ENCODE assay signal across 25 cellular contexts in genomic region chr5:133840168-133840567, GRCh38.
"Had no signal": no experiment of that assay in that cellular context is flagged by ENCODE, and none has a peak within 500 bp of the region (broad histone marks: within the 10 kb centered on the region; RNA-seq: fewer than 3 reads in every experiment).

No MANE protein-coding gene starts in this region.

- ATAC-seq: activated CD8-positive, alpha-beta memory T cell treated with anti-CD3 and anti-CD28 coated beads, Interleukin-2, amount 10 ng/mL, durations not matched to agents 7 days and 5 days; activated CD8-positive, alpha-beta T cell treated with anti-CD3 and anti-CD28 coated beads for 36 hours; foreskin keratinocyte; naive thymus-derived CD8-positive, alpha-beta T cell had no signal

- H3K9me3 ChIP-seq: sigmoid colon, thoracic aorta had no signal

- H3K9me3 Mint-ChIP-seq: activated CD4-positive, alpha-beta T cell treated with anti-CD3 and anti-CD28 coated beads, Interleukin-2, amount 10 ng/mL, durations not matched to agents 7 days and 5 days; type B pancreatic cell had no signal

- H3K4me3 Mint-ChIP-seq: activated CD4-positive, alpha-beta T cell treated with anti-CD3 and anti-CD28 coated beads, Interleukin-2, amount 10 ng/mL, durations not matched to agents 7 days and 5 days; activated CD8-positive, alpha-beta memory T cell treated with anti-CD3 and anti-CD28 coated beads, Interleukin-2, amount 10 ng/mL, durations not matched to agents 7 days and 5 days; activated CD8-positive, alpha-beta T cell treated with anti-CD3 and anti-CD28 coated beads for 36 hours; activated naive CD4-positive, alpha-beta T cell treated with anti-CD3 and anti-CD28 coated beads, Interleukin-2, amount 50 U/mL, for 24 hours; mesothelial cell of epicardium; naive thymus-derived CD8-positive, alpha-beta T cell; T-helper 2 cell treated with Interferon-gamma antibody and Interleukin-4, amounts not matched to agents 5 μg/mL and 100 μg/mL, for 36 hours; type B pancreatic cell had no signal

- DNase-seq: activated CD4-positive, alpha-beta T cell treated with anti-CD3 and anti-CD28 coated beads, Interleukin-2, amount 10 ng/mL, durations not matched to agents 7 days and 5 days; activated CD4-positive, CD25-positive, alpha-beta regulatory T cell treated with anti-CD3 and anti-CD28 coated beads, Interleukin-2, amount 50 U/mL, for 72 hours; activated CD8-positive, alpha-beta T cell treated with anti-CD3 and anti-CD28 coated beads for 36 hours; activated gamma-delta T cell; activated T-cell treated with anti-CD3 and anti-CD28 coated beads for 4 hours; aorta; brain microvascular endothelial cell; central memory CD4-positive, alpha-beta T cell; dermis blood vessel endothelial cell; effector CD8-positive, alpha-beta T cell; foreskin keratinocyte; naive thymus-derived CD8-positive, alpha-beta T cell; retina; stimulated activated CD4-positive, alpha-beta T cell treated with anti-CD3 and anti-CD28 coated beads, Interleukin-2, amount 100 ng/mL, for 48 hours; stimulated activated naive CD4-positive, alpha-beta T cell; WERI-Rb-1 had no signal

- H3K36me3 Mint-ChIP-seq: activated CD8-positive, alpha-beta memory T cell treated with anti-CD3 and anti-CD28 coated beads, Interleukin-2, amount 10 ng/mL, durations not matched to agents 7 days and 5 days; activated naive CD4-positive, alpha-beta T cell treated with anti-CD3 and anti-CD28 coated beads, Interleukin-2, amount 50 U/mL, for 24 hours; mesothelial cell of epicardium; type B pancreatic cell had no signal

- H3K4me1 ChIP-seq: sigmoid colon had no signal

- H3K36me3 ChIP-seq: brain microvascular endothelial cell, sigmoid colon, thoracic aorta, WERI-Rb-1 had no signal

- H3K27me3 Mint-ChIP-seq: activated CD8-positive, alpha-beta T cell treated with anti-CD3 and anti-CD28 coated beads for 36 hours had no signal

- H3K27ac ChIP-seq: brain microvascular endothelial cell, foreskin keratinocyte, sigmoid colon, thoracic aorta, WERI-Rb-1 had no signal

- H3K27ac Mint-ChIP-seq: activated CD4-positive, alpha-beta T cell treated with anti-CD3 and anti-CD28 coated beads, Interleukin-2, amount 10 ng/mL, durations not matched to agents 7 days and 5 days; activated CD8-positive, alpha-beta memory T cell treated with anti-CD3 and anti-CD28 coated beads, Interleukin-2, amount 10 ng/mL, durations not matched to agents 7 days and 5 days; activated CD8-positive, alpha-beta T cell treated with anti-CD3 and anti-CD28 coated beads for 36 hours; activated naive CD4-positive, alpha-beta T cell treated with anti-CD3 and anti-CD28 coated beads, Interleukin-2, amount 50 U/mL, for 24 hours; mesothelial cell of epicardium; progenitor cell of endocrine pancreas; T-helper 2 cell treated with Interferon-gamma antibody and Interleukin-4, amounts not matched to agents 5 μg/mL and 100 μg/mL, for 36 hours; type B pancreatic cell had no signal

- H3K27me3 ChIP-seq: sigmoid colon had no signal

- H3K4me3 ChIP-seq: lung, sigmoid colon, thoracic aorta had no signal

- H3K4me1 Mint-ChIP-seq: activated CD4-positive, alpha-beta T cell treated with anti-CD3 and anti-CD28 coated beads, Interleukin-2, amount 10 ng/mL, durations not matched to agents 7 days and 5 days; activated CD8-positive, alpha-beta memory T cell treated with anti-CD3 and anti-CD28 coated beads, Interleukin-2, amount 10 ng/mL, durations not matched to agents 7 days and 5 days; activated naive CD4-positive, alpha-beta T cell treated with anti-CD3 and anti-CD28 coated beads, Interleukin-2, amount 50 U/mL, for 24 hours had no signal
